1 cellular context compared by ENCODE assay signal in the genomic region with DNA sequence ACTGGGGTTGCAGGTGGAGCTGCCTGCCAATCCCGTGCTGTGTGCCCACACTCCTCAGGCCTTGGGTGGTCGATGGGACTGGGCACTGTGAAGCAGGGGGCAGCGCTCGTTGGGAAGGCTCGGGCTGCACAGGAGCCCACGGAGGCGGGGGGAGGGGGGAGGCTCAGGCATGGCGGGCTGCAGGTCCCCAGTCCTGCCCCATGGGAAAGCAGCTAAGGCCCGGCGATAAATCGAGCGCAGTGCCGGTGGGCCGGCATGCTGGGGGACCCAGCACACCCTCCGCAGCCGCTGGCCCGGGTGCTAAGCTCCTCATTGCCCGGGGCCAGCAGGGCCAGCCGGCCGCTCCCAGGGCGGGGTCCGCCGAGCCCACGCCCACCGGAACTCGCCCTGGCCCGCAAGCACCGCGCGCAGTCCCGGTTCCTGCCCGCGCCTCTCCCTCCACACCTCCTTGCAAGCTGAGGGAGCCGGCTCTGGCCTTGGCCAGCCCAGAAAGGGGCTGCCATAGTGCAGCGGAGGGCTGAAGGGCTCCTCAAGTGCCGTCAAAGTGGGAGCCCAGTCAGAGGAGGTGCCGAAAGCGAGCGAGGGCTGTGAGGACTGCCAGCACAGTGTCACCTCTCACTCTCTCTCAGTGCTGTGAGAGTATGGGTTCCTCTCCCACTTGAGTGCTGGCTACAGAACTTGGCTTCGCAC.
TF ChIP-seq lines count a peak whose summit lies in the region.

No MANE protein-coding gene starts in this region.

TF ChIP-seq in HepG2, 621 proteins besides CTCF, POLR2A, EP300 and RAD21 (continued from another document):
- TF ChIP-seq MXD4 (CRISPR knock-in tag; IDR thresholded peaks at IDR 0.05) (no peak), ZNF354B (CRISPR knock-in tag; IDR thresholded peaks at IDR 0.05) (no peak)
